Comparison of ENCODE assay signal across 1 cellular context in the genomic region with DNA sequence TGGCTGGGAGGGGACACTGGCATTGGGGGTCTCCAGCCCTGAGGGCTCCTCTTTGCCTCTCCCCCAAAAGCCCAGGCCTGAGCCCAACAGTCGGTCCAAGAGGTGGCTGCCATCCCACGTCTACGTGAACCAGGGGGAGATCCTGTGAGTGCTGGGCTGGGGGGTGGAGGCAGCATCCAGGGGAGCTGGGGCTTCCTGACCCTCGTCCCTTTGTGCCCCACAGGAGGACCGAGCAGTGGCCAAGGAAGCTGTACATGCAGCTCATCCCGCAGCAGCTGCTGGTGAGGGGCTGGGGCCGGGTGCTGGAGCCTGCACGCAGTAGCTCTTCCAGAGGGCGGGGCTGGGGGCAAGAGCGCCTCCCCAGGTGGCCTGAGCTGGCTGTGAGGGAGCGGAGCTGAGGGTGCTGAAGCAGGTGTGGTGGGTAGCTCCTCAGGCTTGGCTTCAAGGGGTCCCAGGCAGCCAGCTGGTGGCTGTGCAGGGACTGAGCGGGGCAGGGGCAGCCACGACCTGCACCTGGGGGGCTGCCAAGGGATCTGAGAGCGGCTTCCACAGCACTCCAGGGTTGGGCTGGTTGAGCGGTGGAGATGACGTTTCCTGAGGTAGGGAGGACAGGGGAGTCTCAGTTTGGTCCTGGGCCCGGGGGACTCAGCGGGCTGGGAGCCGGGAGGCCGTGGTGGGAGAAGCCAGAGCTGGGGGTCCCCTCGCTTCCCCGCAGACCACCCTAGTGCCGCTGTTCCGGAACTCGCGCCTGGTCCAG.
TF ChIP-seq lines count a peak whose summit lies in the region.

No MANE protein-coding gene starts in this region.

TF ChIP-seq in GM23338, 12 proteins besides CTCF, POLR2A, EP300 and RAD21 (continued from another document):
- TF ChIP-seq, protein P1, sequence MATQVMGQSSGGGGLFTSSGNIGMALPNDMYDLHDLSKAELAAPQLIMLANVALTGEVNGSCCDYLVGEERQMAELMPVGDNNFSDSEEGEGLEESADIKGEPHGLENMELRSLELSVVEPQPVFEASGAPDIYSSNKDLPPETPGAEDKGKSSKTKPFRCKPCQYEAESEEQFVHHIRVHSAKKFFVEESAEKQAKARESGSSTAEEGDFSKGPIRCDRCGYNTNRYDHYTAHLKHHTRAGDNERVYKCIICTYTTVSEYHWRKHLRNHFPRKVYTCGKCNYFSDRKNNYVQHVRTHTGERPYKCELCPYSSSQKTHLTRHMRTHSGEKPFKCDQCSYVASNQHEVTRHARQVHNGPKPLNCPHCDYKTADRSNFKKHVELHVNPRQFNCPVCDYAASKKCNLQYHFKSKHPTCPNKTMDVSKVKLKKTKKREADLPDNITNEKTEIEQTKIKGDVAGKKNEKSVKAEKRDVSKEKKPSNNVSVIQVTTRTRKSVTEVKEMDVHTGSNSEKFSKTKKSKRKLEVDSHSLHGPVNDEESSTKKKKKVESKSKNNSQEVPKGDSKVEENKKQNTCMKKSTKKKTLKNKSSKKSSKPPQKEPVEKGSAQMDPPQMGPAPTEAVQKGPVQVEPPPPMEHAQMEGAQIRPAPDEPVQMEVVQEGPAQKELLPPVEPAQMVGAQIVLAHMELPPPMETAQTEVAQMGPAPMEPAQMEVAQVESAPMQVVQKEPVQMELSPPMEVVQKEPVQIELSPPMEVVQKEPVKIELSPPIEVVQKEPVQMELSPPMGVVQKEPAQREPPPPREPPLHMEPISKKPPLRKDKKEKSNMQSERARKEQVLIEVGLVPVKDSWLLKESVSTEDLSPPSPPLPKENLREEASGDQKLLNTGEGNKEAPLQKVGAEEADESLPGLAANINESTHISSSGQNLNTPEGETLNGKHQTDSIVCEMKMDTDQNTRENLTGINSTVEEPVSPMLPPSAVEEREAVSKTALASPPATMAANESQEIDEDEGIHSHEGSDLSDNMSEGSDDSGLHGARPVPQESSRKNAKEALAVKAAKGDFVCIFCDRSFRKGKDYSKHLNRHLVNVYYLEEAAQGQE (IDR thresholded peaks at IDR 0.05; ENCODE audit: unreplicated experiment): no peak
- TF ChIP-seq EZH2phosphoT487 (IDR thresholded peaks at IDR 0.05; ENCODE audit: unreplicated experiment): no peak
- no peak for TF ChIP-seq ZNF114 (CRISPR knock-in tag; IDR thresholded peaks at IDR 0.05)
- no peak for TF ChIP-seq NANOG (IDR thresholded peaks at IDR 0.05; ENCODE audit: borderline replicate concordance)
- no peak for TF ChIP-seq CREB1 (CRISPR knock-in tag; IDR thresholded peaks at IDR 0.05; ENCODE audit: low read depth)
TF ChIP-seq in GM23338: peak in this region for 0.
